In genomic region chr17:81244358-81245023, GRCh38 we compare ENCODE assay signal across 1 cellular context.
TF ChIP-seq lines count a peak whose summit lies in the region.

No MANE protein-coding gene starts in this region.

TF ChIP-seq in HepG2, 621 proteins besides CTCF, POLR2A, EP300 and RAD21 (continued from another document and continues in another):
- TF ChIP-seq AHDC1 (CRISPR knock-in tag; IDR thresholded peaks at IDR 0.05; ENCODE audit: borderline replicate concordance) (0 out of 2 replicates have a peak, but pooled peaks have one; percentile 20), ZMYM2 (CRISPR knock-in tag; IDR thresholded peaks at IDR 0.05) (no peak), THAP8 (CRISPR knock-in tag; IDR thresholded peaks at IDR 0.05; ENCODE audit: borderline replicate concordance) (no peak), IRF2 (CRISPR knock-in tag; IDR thresholded peaks at IDR 0.05) (no peak), HNRNPLL (IDR thresholded peaks at IDR 0.05; ENCODE audit: low read depth, low read length, poor library complexity, severe bottlenecking) (no peak), NR2C2 (CRISPR knock-in tag; IDR thresholded peaks at IDR 0.05; ENCODE audit: borderline replicate concordance) (peak; percentile 33; the same call in 1 of the 2 replicates), KLF12 (CRISPR knock-in tag; IDR thresholded peaks at IDR 0.05; ENCODE audit: borderline replicate concordance) (0 out of 2 replicates have a peak, but pooled peaks have one; percentile 21), GABPB1 (CRISPR knock-in tag; IDR thresholded peaks at IDR 0.05) (peak; percentile 34; the same call in 1 of the 2 replicates), ZNF619 (CRISPR knock-in tag; IDR thresholded peaks at IDR 0.05) (no peak), HNF1A (IDR thresholded peaks at IDR 0.05; ENCODE audit: low read depth) (no peak), HNF1A (CRISPR knock-in tag; IDR thresholded peaks at IDR 0.05; ENCODE audit: borderline replicate concordance) (peak; percentile 53; the same call in 1 of the 2 replicates), ZNF296 (CRISPR knock-in tag; conservative IDR thresholded peaks at IDR 0.05) (no peak), RNF2 (conservative IDR thresholded peaks at IDR 0.05; ENCODE audit: low read depth) (no peak), ZNF343 (CRISPR knock-in tag; IDR thresholded peaks at IDR 0.05) (0 out of 2 replicates have a peak, but pooled peaks have one; percentile 48), THAP7 (CRISPR knock-in tag; IDR thresholded peaks at IDR 0.05) (no peak), ZBTB7B (CRISPR knock-in tag; IDR thresholded peaks at IDR 0.05) (0 out of 2 replicates have a peak, but pooled peaks have one; percentile 3), ZNF292 (CRISPR knock-in tag; IDR thresholded peaks at IDR 0.05; ENCODE audit: borderline replicate concordance, low read depth) (peak; percentile 21; the same call in 1 of the 2 replicates), ATF3 (CRISPR knock-in tag; IDR thresholded peaks at IDR 0.05) (no peak), ZNF704 (CRISPR knock-in tag; IDR thresholded peaks at IDR 0.05; ENCODE audit: borderline replicate concordance) (no peak), ZNF773 (CRISPR knock-in tag; IDR thresholded peaks at IDR 0.05; ENCODE audit: borderline replicate concordance) (0 out of 2 replicates have a peak, but pooled peaks have one; percentile 30), MEIS2 (CRISPR knock-in tag; IDR thresholded peaks at IDR 0.05) (no peak), ZNF782 (CRISPR knock-in tag; IDR thresholded peaks at IDR 0.05; ENCODE audit: borderline replicate concordance) (peak; percentile 16; the same call in 1 of the 2 replicates), ZNF703 (CRISPR knock-in tag; IDR thresholded peaks at IDR 0.05; ENCODE audit: borderline replicate concordance) (no peak), KMT2A (CRISPR knock-in tag; IDR thresholded peaks at IDR 0.05) (0 out of 2 replicates have a peak, but pooled peaks have one; percentile 23), ELK4 (CRISPR knock-in tag; IDR thresholded peaks at IDR 0.05; ENCODE audit: borderline replicate concordance) (no peak), PRMT3 (CRISPR knock-in tag; IDR thresholded peaks at IDR 0.05; ENCODE audit: borderline replicate concordance, low read depth) (no peak), ZNF362 (CRISPR knock-in tag; IDR thresholded peaks at IDR 0.05; ENCODE audit: borderline replicate concordance) (peak; percentile 47; the same call in 1 of the 2 replicates), ZNF543 (CRISPR knock-in tag; IDR thresholded peaks at IDR 0.05) (peak; percentile 80; the same call in 1 of the 2 replicates), ZNF672 (CRISPR knock-in tag; IDR thresholded peaks at IDR 0.05) (no peak), CENPBD1 (CRISPR knock-in tag; IDR thresholded peaks at IDR 0.05; ENCODE audit: borderline replicate concordance, low read depth) (no peak), ZFP90 (CRISPR knock-in tag; IDR thresholded peaks at IDR 0.05; ENCODE audit: borderline replicate concordance) (peak; percentile 43; the same call in 1 of the 2 replicates), CEBPG (CRISPR knock-in tag; IDR thresholded peaks at IDR 0.05) (no peak), HOXA3 (CRISPR knock-in tag; IDR thresholded peaks at IDR 0.05) (peak; percentile 43), SSRP1 (CRISPR knock-in tag; IDR thresholded peaks at IDR 0.05) (peak; percentile 96), KDM2A (CRISPR knock-in tag; IDR thresholded peaks at IDR 0.05; ENCODE audit: borderline replicate concordance, low read depth) (peak; percentile 80), ZNF737 (CRISPR knock-in tag; IDR thresholded peaks at IDR 0.05; ENCODE audit: borderline replicate concordance) (no peak), REL (CRISPR knock-in tag; conservative IDR thresholded peaks at IDR 0.05) (no peak), AGO1 (IDR thresholded peaks at IDR 0.05; ENCODE audit: low read depth, low read length, poor library complexity, severe bottlenecking) (peak; percentile 98), ZNF639 (CRISPR knock-in tag; conservative IDR thresholded peaks at IDR 0.05) (no peak), BRCA1 (CRISPR knock-in tag; IDR thresholded peaks at IDR 0.05) (no peak), FOXJ3 (CRISPR knock-in tag; IDR thresholded peaks at IDR 0.05; ENCODE audit: borderline replicate concordance) (0 out of 2 replicates have a peak, but pooled peaks have one; percentile 17), HNF1B (CRISPR knock-in tag; IDR thresholded peaks at IDR 0.05) (0 out of 2 replicates have a peak, but pooled peaks have one; percentile 10), U2AF1 (optimal IDR thresholded peaks at IDR 0.05; ENCODE audit: low read depth, low read length) (peak; percentile 47), CENPT (CRISPR knock-in tag; IDR thresholded peaks at IDR 0.05; ENCODE audit: low read depth) (peak; percentile 63; the same call in 1 of the 2 replicates)
